Comparison of ENCODE assay signal across 23 cellular contexts in genomic region chr15:44183363-44183762, GRCh38. TPM values are rescaled to one million over a fixed set of nuclear protein-coding genes. Genes with fewer than 3 reads are reported as not detected.
"Had no signal": no experiment of that assay in that cellular context is flagged by ENCODE, and none has a peak within 500 bp of the region (broad histone marks: within the 10 kb centered on the region; RNA-seq: fewer than 3 reads in every experiment).

No MANE protein-coding gene starts in this region.

- H3K4me3 Mint-ChIP-seq: activated CD4-positive, alpha-beta memory T cell treated with anti-CD3 and anti-CD28 coated beads, Interleukin-2, amount 10 ng/mL, durations not matched to agents 7 days and 5 days; activated CD4-positive, alpha-beta T cell treated with anti-CD3 and anti-CD28 coated beads for 36 hours; activated naive CD4-positive, alpha-beta T cell treated with anti-CD3 and anti-CD28 coated beads, Interleukin-2, amount 50 U/mL, for 24 hours; T-cell had no signal

- H3K4me3 ChIP-seq: breast epithelium, colonic mucosa had no signal

- H3K27me3 ChIP-seq: breast epithelium, colonic mucosa had no signal

- H3K4me1 Mint-ChIP-seq: activated CD4-positive, alpha-beta memory T cell treated with anti-CD3 and anti-CD28 coated beads, Interleukin-2, amount 10 ng/mL, durations not matched to agents 7 days and 5 days; activated CD4-positive, alpha-beta T cell treated with anti-CD3 and anti-CD28 coated beads for 36 hours; activated naive CD4-positive, alpha-beta T cell treated with anti-CD3 and anti-CD28 coated beads, Interleukin-2, amount 50 U/mL, for 24 hours; T-cell had no signal

- H3K4me1 ChIP-seq: breast epithelium, colonic mucosa had no signal

- H3K36me3 ChIP-seq: breast epithelium, colonic mucosa had no signal

- H3K9me3 ChIP-seq: breast epithelium, colonic mucosa had no signal

- ATAC-seq: activated CD4-positive, alpha-beta T cell treated with anti-CD3 and anti-CD28 coated beads for 36 hours; T-cell had no signal

- DNase-seq: activated CD4-positive, alpha-beta memory T cell treated with anti-CD3 and anti-CD28 coated beads, Interleukin-2, amount 10 ng/mL, durations not matched to agents 7 days and 5 days; activated CD4-positive, alpha-beta T cell treated with anti-CD3 and anti-CD28 coated beads for 36 hours; activated CD4-positive, alpha-beta T cell treated with anti-CD3 and anti-CD28 coated beads, Interleukin-2, amount 50 U/mL, for 1 hour; activated CD4-positive, CD25-positive, alpha-beta regulatory T cell; activated effector memory CD4-positive, alpha-beta T cell treated with Interleukin-2 at 50 U/mL for 16 hours; activated naive CD4-positive, alpha-beta T cell; activated T-cell treated with anti-CD3 and anti-CD28 coated beads for 4 hours; aorta; caudate nucleus; colonic mucosa; Karpas-422; NCI-H1105 treated with DMSO at 0.1 percent for 48 hours; NCI-H146; NCI-H187 treated with DMSO at 0.1 percent for 48 hours; NCI-H2081 treated with DMSO at 0.1 percent for 48 hours; NCI-H446; NCI-H524; SHP77 treated with DMSO at 0.1 percent for 48 hours; T-cell; T-helper 2 cell had no signal

- H3K36me3 Mint-ChIP-seq: activated naive CD4-positive, alpha-beta T cell treated with anti-CD3 and anti-CD28 coated beads, Interleukin-2, amount 50 U/mL, for 24 hours; T-cell had no signal

- H3K9me3 Mint-ChIP-seq: activated CD4-positive, alpha-beta memory T cell treated with anti-CD3 and anti-CD28 coated beads, Interleukin-2, amount 10 ng/mL, durations not matched to agents 7 days and 5 days; activated naive CD4-positive, alpha-beta T cell treated with anti-CD3 and anti-CD28 coated beads, Interleukin-2, amount 50 U/mL, for 24 hours; T-cell had no signal

- H3K27ac Mint-ChIP-seq: activated CD4-positive, alpha-beta memory T cell treated with anti-CD3 and anti-CD28 coated beads, Interleukin-2, amount 10 ng/mL, durations not matched to agents 7 days and 5 days; activated CD4-positive, alpha-beta T cell treated with anti-CD3 and anti-CD28 coated beads for 36 hours; activated naive CD4-positive, alpha-beta T cell treated with anti-CD3 and anti-CD28 coated beads, Interleukin-2, amount 50 U/mL, for 24 hours; T-cell had no signal

- H3K27me3 Mint-ChIP-seq: activated naive CD4-positive, alpha-beta T cell treated with anti-CD3 and anti-CD28 coated beads, Interleukin-2, amount 50 U/mL, for 24 hours had no signal

- H3K27ac ChIP-seq: breast epithelium, colonic mucosa, VCaP had no signal

RNA-seq across cellular contexts. Expression of gene FRMD5, which starts 11.7 kb away (rescaled TPM):
- total RNA-seq: activated CD4-positive, alpha-beta memory T cell treated with anti-CD3 and anti-CD28 coated beads, Interleukin-2, amount 10 ng/mL, durations not matched to agents 7 days and 5 days had no signal
